In the genomic region with DNA sequence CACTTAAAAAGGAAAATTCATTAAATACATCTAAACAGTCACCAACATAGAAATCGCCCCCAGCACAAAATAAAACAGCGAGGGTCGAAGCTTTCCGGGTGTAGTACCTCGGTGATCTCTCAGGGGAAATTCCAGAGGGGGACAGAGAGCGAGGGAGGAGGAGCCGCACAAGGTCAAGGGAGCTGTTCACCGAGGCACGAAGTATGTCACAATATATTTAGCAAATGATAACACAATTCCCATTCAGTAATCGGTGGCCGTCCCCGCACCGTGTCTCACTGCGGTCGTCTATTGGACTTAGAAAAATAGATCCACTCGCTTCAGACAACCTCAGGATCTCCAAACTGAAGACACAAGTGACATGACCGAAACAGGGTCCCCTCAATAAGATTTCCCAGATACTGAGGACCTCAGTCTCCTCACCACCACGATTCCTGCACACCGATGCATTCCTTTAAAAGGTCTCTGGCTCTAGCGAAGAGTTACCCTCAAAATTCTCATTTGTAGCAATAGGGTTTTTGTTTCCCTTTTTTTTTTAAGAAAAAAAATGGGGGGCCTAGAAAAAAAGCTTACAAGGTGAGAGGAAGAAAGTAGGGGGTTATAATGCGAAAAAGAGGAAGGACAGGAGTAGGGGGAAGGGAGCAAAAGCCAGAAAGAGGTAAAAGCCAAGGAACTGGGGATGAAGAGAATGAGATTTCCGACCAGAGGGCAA, we compare ENCODE assay signal across 1 cellular context.
TF ChIP-seq lines count a peak whose summit lies in the region.

No MANE protein-coding gene starts in this region.

TF ChIP-seq in HepG2, 621 proteins besides CTCF, POLR2A, EP300 and RAD21 (continued from another document):
- TF ChIP-seq, protein P1, sequence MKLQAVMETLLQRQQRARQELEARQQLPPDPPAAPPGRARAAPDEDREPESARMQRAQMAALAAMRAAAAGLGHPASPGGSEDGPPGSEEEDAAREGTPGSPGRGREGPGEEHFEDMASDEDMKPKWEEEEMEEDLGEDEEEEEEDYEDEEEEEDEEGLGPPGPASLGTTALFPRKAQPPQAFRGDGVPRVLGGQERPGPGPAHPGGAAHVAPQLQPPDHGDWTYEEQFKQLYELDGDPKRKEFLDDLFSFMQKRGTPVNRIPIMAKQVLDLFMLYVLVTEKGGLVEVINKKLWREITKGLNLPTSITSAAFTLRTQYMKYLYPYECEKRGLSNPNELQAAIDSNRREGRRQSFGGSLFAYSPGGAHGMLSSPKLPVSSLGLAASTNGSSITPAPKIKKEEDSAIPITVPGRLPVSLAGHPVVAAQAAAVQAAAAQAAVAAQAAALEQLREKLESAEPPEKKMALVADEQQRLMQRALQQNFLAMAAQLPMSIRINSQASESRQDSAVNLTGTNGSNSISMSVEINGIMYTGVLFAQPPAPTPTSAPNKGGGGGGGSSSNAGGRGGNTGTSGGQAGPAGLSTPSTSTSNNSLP (IDR thresholded peaks at IDR 0.05; ENCODE audit: low read depth, low read length): peak; percentile 70; the same call in 1 of the 2 replicates
- TF ChIP-seq ESRRA (CRISPR knock-in tag; IDR thresholded peaks at IDR 0.05; ENCODE audit: low read depth): 0 out of 2 replicates have a peak, but pooled peaks have one; percentile 61
- TF ChIP-seq, protein P2, sequence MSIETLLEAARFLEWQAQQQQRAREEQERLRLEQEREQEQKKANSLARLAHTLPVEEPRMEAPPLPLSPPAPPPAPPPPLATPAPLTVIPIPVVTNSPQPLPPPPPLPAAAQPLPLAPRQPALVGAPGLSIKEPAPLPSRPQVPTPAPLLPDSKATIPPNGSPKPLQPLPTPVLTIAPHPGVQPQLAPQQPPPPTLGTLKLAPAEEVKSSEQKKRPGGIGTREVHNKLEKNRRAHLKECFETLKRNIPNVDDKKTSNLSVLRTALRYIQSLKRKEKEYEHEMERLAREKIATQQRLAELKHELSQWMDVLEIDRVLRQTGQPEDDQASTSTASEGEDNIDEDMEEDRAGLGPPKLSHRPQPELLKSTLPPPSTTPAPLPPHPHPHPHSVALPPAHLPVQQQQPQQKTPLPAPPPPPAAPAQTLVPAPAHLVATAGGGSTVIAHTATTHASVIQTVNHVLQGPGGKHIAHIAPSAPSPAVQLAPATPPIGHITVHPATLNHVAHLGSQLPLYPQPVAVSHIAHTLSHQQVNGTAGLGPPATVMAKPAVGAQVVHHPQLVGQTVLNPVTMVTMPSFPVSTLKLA (IDR thresholded peaks at IDR 0.05): no peak
- TF ChIP-seq, protein P3, sequence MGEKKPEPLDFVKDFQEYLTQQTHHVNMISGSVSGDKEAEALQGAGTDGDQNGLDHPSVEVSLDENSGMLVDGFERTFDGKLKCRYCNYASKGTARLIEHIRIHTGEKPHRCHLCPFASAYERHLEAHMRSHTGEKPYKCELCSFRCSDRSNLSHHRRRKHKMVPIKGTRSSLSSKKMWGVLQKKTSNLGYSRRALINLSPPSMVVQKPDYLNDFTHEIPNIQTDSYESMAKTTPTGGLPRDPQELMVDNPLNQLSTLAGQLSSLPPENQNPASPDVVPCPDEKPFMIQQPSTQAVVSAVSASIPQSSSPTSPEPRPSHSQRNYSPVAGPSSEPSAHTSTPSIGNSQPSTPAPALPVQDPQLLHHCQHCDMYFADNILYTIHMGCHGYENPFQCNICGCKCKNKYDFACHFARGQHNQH (CRISPR knock-in tag; IDR thresholded peaks at IDR 0.05): no peak
- peak; percentile 28; the same call in 1 of the 2 replicates for TF ChIP-seq SIN3A (IDR thresholded peaks at IDR 0.05; ENCODE audit: borderline replicate concordance, low read depth, low read length)
- TF ChIP-seq CEBPB (IDR thresholded peaks at IDR 0.05; ENCODE audit: borderline replicate concordance, low read depth, low read length): peak; percentile 95
- TF ChIP-seq SMC3 (IDR thresholded peaks at IDR 0.05; ENCODE audit: low read length): 0 out of 2 replicates have a peak, but pooled peaks have one; percentile 27
- TF ChIP-seq BCL6 (CRISPR knock-in tag; IDR thresholded peaks at IDR 0.05): peak; percentile 56; the same call in 1 of the 2 replicates
- TF ChIP-seq ZBTB7B (CRISPR knock-in tag; IDR thresholded peaks at IDR 0.05): peak; percentile 51; the same call in 1 of the 2 replicates
- 0 out of 2 replicates have a peak, but pooled peaks have one; percentile 25 for TF ChIP-seq RXRA (CRISPR knock-in tag; IDR thresholded peaks at IDR 0.05)
- no peak for TF ChIP-seq LCORL (IDR thresholded peaks at IDR 0.05)
- peak; percentile 59; the same call in 1 of the 2 replicates for TF ChIP-seq LCORL (CRISPR knock-in tag; IDR thresholded peaks at IDR 0.05)
- TF ChIP-seq, protein P4, sequence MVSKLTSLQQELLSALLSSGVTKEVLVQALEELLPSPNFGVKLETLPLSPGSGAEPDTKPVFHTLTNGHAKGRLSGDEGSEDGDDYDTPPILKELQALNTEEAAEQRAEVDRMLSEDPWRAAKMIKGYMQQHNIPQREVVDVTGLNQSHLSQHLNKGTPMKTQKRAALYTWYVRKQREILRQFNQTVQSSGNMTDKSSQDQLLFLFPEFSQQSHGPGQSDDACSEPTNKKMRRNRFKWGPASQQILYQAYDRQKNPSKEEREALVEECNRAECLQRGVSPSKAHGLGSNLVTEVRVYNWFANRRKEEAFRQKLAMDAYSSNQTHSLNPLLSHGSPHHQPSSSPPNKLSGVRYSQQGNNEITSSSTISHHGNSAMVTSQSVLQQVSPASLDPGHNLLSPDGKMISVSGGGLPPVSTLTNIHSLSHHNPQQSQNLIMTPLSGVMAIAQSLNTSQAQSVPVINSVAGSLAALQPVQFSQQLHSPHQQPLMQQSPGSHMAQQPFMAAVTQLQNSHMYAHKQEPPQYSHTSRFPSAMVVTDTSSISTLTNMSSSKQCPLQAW (CRISPR knock-in tag; IDR thresholded peaks at IDR 0.05): peak; percentile 31; the same call in 1 of the 2 replicates
- TF ChIP-seq RELA (CRISPR knock-in tag; IDR thresholded peaks at IDR 0.05): peak; percentile 41; the same call in 1 of the 2 replicates
- TF ChIP-seq FOSL2 (CRISPR knock-in tag; IDR thresholded peaks at IDR 0.05): 0 out of 2 replicates have a peak, but pooled peaks have one; percentile 19
- peak; percentile 54; the same call in 1 of the 2 replicates for TF ChIP-seq SAP130 (CRISPR knock-in tag; IDR thresholded peaks at IDR 0.05; ENCODE audit: low read depth)
- no peak for TF ChIP-seq ZNF674 (CRISPR knock-in tag; IDR thresholded peaks at IDR 0.05; ENCODE audit: low read depth)
- TF ChIP-seq NCOA1 (CRISPR knock-in tag; IDR thresholded peaks at IDR 0.05): 0 out of 2 replicates have a peak, but pooled peaks have one; percentile 30
- TF ChIP-seq RXRB (CRISPR knock-in tag; IDR thresholded peaks at IDR 0.05; ENCODE audit: borderline replicate concordance): peak; percentile 48; the same call in 1 of the 2 replicates
- TF ChIP-seq GATAD2A (CRISPR knock-in tag; IDR thresholded peaks at IDR 0.05): peak; percentile 67
- 0 out of 2 replicates have a peak, but pooled peaks have one; percentile 35 for TF ChIP-seq HOXA5 (CRISPR knock-in tag; IDR thresholded peaks at IDR 0.05)
- no peak for TF ChIP-seq SOX13 (IDR thresholded peaks at IDR 0.05)
- TF ChIP-seq SOX13 (CRISPR knock-in tag; conservative IDR thresholded peaks at IDR 0.05 in 1 of 2, IDR thresholded peaks at IDR 0.05 in 1 of 2): peak in 1 of 2 experiments; percentile 38; a peak in 1 of 4 replicates
- TF ChIP-seq, protein P5, sequence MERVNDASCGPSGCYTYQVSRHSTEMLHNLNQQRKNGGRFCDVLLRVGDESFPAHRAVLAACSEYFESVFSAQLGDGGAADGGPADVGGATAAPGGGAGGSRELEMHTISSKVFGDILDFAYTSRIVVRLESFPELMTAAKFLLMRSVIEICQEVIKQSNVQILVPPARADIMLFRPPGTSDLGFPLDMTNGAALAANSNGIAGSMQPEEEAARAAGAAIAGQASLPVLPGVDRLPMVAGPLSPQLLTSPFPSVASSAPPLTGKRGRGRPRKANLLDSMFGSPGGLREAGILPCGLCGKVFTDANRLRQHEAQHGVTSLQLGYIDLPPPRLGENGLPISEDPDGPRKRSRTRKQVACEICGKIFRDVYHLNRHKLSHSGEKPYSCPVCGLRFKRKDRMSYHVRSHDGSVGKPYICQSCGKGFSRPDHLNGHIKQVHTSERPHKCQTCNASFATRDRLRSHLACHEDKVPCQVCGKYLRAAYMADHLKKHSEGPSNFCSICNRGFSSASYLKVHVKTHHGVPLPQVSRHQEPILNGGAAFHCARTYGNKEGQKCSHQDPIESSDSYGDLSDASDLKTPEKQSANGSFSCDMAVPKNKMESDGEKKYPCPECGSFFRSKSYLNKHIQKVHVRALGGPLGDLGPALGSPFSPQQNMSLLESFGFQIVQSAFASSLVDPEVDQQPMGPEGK (CRISPR knock-in tag; IDR thresholded peaks at IDR 0.05): peak; percentile 36; the same call in 1 of the 2 replicates
